Comparison of ENCODE assay signal across 8 cellular contexts in genomic region chr2:170929686-170930050, GRCh38. TPM values are rescaled to one million over a fixed set of nuclear protein-coding genes. Genes with fewer than 3 reads are reported as not detected.
DNase-seq lines count a peak whose midpoint lies in the region; ATAC-seq and TF ChIP-seq lines count a peak whose summit lies in the region.

No MANE protein-coding gene starts in this region.

- WGBS in liver = under 1% methylated on average over 21 of the region's 21 CpGs

- H4K20me1 ChIP-seq in KMS-11 (ENCODE audit: insufficient read depth) = no peaks in the 10 kb centered on the region; the same call in 1 of the 2 replicates

- peaks cover 0 to under 1% (median 0%) of the 10 kb centered on the region in 8 donors for H3K9me3 Mint-ChIP-seq in CD4-positive, alpha-beta memory T cell

- no peaks in the 10 kb centered on the region for H3K9me3 ChIP-seq in CD4-positive, alpha-beta memory T cell (ENCODE audit: control insufficient read depth in 1 of 2, low read length in 2 of 2)
- no peaks in the 10 kb centered on the region for H3K9me3 ChIP-seq in WERI-Rb-1 (ENCODE audit: severe bottlenecking)
- no peaks in the 10 kb centered on the region for H3K9me3 ChIP-seq in liver (ENCODE audit: control insufficient read depth in 4 of 4, low read length in 3 of 4)

- H3K4me2 ChIP-seq in KMS-11 = peak overlapping the region; percentile 89

- peak overlapping the region; percentile 70 to 82 for H3K4me3 ChIP-seq in CD4-positive, alpha-beta memory T cell (ENCODE audit: low read length in 2 of 2)
- H3K4me3 ChIP-seq in KMS-11 (IDR thresholded peaks at IDR 0.05; ENCODE audit: insufficient read depth, low read depth, low read length) (peak overlapping the region; percentile 93), WERI-Rb-1 (ENCODE audit: low read depth, low read length) (peak overlapping the region; percentile 63), liver (ENCODE audit: low read depth in 1 of 3, low read length in 3 of 3) (peak overlapping the region; percentile 80 to 98 (median 87))

- TF ChIP-seq RAD21 in liver (IDR thresholded peaks at IDR 0.05) = no peak

- peaks cover 0 to 25% of the 10 kb centered on the region in 2 donors for H3K36me3 Mint-ChIP-seq in CD4-positive, alpha-beta memory T cell

- peaks cover 54% of the 10 kb centered on the region for H3K79me2 ChIP-seq in KMS-11 (ENCODE audit: insufficient read depth, low read depth)

- H3K36me3 ChIP-seq in CD4-positive, alpha-beta memory T cell (ENCODE audit: insufficient read depth, low read length) = no peaks in the 10 kb centered on the region
- H3K36me3 ChIP-seq in KMS-11 (ENCODE audit: insufficient read depth) (no peaks in the 10 kb centered on the region), WERI-Rb-1 (peaks cover 25% of the 10 kb centered on the region), liver (ENCODE audit: control insufficient read depth in 4 of 4, insufficient read depth in 3 of 4, low read depth in 1 of 4, low read length in 3 of 4) (peaks cover 0 to 3% (median 0%) of the 10 kb centered on the region in 4 donors)

- intact Hi-C loops in CD4-positive, alpha-beta memory T cell (cut with micrococcal nuclease) = loop anchor here (1.0 to 10.0 kb wide), 8 partner anchors 44 to 1347 kb away; partner anchors contain the start of genes CFAP210, DCAF17, DYNC1I2 and PHOSPHO2
- intact Hi-C loops in posterior vena cava (cut with DNase I) = no loop called here

- CTCF ChIA-PET in CD4-positive, alpha-beta memory T cell (lab: Charles Lee; ENCODE audit: partially characterized antibody) = interaction anchor here (0.7 to 4.0 kb wide), 25 partner anchors 8 to 1101 kb away, joined by 3 to 26 read pairs (median 5); partner anchors contain the start of genes DCAF17 and METTL8

- peaks cover 27 to 54% (median 41%) of the 10 kb centered on the region in 4 donors for H3K4me1 Mint-ChIP-seq in CD4-positive, alpha-beta memory T cell

- H3K27ac ChIP-seq in CD4-positive, alpha-beta memory T cell (ENCODE audit: low read depth, low read length) = peak overlapping the region; percentile 89
- H3K27ac ChIP-seq in KMS-11 (peak overlapping the region; percentile 83), WERI-Rb-1 (peak overlapping the region; percentile 96), liver (ENCODE audit: low read depth in 1 of 2, low read length in 2 of 2) (peak overlapping the region; percentile 79 to 93)

- ATAC-seq in GM19463 (IDR thresholded peaks at IDR 0.05; ENCODE audit: unreplicated experiment) = peak; percentile 8

- POLR2A ChIA-PET in CD4-positive, alpha-beta memory T cell (lab: Charles Lee; ENCODE audit: partially characterized antibody) = interaction anchor here (0.6 to 3.8 kb wide), 21 partner anchors 11 to 1532 kb away, joined by 3 to 38 read pairs (median 6); partner anchors contain the start of genes DCAF17, HAT1, METTL8 and SSB

- H3K27me3 ChIP-seq in CD4-positive, alpha-beta memory T cell (ENCODE audit: insufficient read depth, low read length) = no peaks in the 10 kb centered on the region
- H3K27me3 ChIP-seq in KMS-11 (ENCODE audit: insufficient read depth, low read depth) (no peaks in the 10 kb centered on the region), WERI-Rb-1 (ENCODE audit: insufficient read depth, low read depth, severe bottlenecking) (no peaks in the 10 kb centered on the region), liver (ENCODE audit: control insufficient read depth in 4 of 4, insufficient read depth in 4 of 4, low read length in 3 of 4) (no peaks in the 10 kb centered on the region)

- DNase-seq in CD4-positive, alpha-beta memory T cell = peak in 1 of 5 donors; percentile 49
- DNase-seq in WERI-Rb-1 (peak; percentile 68), dermis blood vessel endothelial cell (peak; percentile 61), posterior vena cava (ENCODE audit: low spot score) (no peak)
- DNase-seq in stimulated activated CD4-positive, alpha-beta T cell treated with anti-CD3 and anti-CD28 coated beads, TNF-alpha, amount 100 ng/mL, for 24 hours (ENCODE audit: low read depth in 3 of 3) = peak; percentile 9 to 40 (median 11)

- peak overlapping the region; percentile 93 to 98 (median 97) for H3K27ac Mint-ChIP-seq in CD4-positive, alpha-beta memory T cell

- H2AFZ ChIP-seq in KMS-11 (ENCODE audit: low read depth) = peak overlapping the region; percentile 65

- TF ChIP-seq CTCF in KMS-11 (conservative IDR thresholded peaks at IDR 0.05; ENCODE audit: low read depth, low read length) = no peak
- TF ChIP-seq CTCF in WERI-Rb-1 (IDR thresholded peaks at IDR 0.05; ENCODE audit: low read depth, low read length) = no peak
- no peak for TF ChIP-seq CTCF in liver (IDR thresholded peaks at IDR 0.05; ENCODE audit: low read depth, low read length, missing input control)

- H3K4me1 ChIP-seq in CD4-positive, alpha-beta memory T cell (ENCODE audit: insufficient read depth, low read length) = peaks cover 43% of the 10 kb centered on the region
- peaks cover 31% of the 10 kb centered on the region for H3K4me1 ChIP-seq in KMS-11 (ENCODE audit: low read depth, poor library complexity, severe bottlenecking)
- peaks cover 3 to 35% (median 22%) of the 10 kb centered on the region in 4 donors for H3K4me1 ChIP-seq in liver (ENCODE audit: control insufficient read depth in 4 of 4, insufficient read depth in 4 of 4, low read length in 3 of 4)

- H3K9ac ChIP-seq in KMS-11 (peak overlapping the region; percentile 96), liver (ENCODE audit: low read depth in 1 of 2, low read length in 2 of 2) (peak overlapping the region; percentile 82 to 91)

- peak overlapping the region; percentile 93 to 99 (median 96) for H3K4me3 Mint-ChIP-seq in CD4-positive, alpha-beta memory T cell

- no peaks in the 10 kb centered on the region for H3K27me3 Mint-ChIP-seq in CD4-positive, alpha-beta memory T cell

TF ChIP-seq in liver, 16 proteins besides CTCF, POLR2A, EP300 and RAD21:
- TF ChIP-seq RXRA (IDR thresholded peaks at IDR 0.05) = no peak
- no peak for TF ChIP-seq NR2F2 (IDR thresholded peaks at IDR 0.05)
- TF ChIP-seq, protein P1, sequence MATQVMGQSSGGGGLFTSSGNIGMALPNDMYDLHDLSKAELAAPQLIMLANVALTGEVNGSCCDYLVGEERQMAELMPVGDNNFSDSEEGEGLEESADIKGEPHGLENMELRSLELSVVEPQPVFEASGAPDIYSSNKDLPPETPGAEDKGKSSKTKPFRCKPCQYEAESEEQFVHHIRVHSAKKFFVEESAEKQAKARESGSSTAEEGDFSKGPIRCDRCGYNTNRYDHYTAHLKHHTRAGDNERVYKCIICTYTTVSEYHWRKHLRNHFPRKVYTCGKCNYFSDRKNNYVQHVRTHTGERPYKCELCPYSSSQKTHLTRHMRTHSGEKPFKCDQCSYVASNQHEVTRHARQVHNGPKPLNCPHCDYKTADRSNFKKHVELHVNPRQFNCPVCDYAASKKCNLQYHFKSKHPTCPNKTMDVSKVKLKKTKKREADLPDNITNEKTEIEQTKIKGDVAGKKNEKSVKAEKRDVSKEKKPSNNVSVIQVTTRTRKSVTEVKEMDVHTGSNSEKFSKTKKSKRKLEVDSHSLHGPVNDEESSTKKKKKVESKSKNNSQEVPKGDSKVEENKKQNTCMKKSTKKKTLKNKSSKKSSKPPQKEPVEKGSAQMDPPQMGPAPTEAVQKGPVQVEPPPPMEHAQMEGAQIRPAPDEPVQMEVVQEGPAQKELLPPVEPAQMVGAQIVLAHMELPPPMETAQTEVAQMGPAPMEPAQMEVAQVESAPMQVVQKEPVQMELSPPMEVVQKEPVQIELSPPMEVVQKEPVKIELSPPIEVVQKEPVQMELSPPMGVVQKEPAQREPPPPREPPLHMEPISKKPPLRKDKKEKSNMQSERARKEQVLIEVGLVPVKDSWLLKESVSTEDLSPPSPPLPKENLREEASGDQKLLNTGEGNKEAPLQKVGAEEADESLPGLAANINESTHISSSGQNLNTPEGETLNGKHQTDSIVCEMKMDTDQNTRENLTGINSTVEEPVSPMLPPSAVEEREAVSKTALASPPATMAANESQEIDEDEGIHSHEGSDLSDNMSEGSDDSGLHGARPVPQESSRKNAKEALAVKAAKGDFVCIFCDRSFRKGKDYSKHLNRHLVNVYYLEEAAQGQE (IDR thresholded peaks at IDR 0.05) = no peak
- TF ChIP-seq HNF4A (conservative IDR thresholded peaks at IDR 0.05) = no peak
- TF ChIP-seq, protein P2, sequence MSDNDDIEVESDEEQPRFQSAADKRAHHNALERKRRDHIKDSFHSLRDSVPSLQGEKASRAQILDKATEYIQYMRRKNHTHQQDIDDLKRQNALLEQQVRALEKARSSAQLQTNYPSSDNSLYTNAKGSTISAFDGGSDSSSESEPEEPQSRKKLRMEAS (IDR thresholded peaks at IDR 0.05) = no peak
- TF ChIP-seq EGR1 (IDR thresholded peaks at IDR 0.05; ENCODE audit: low read depth in 2 of 2) = no peak
- TF ChIP-seq, protein P3, sequence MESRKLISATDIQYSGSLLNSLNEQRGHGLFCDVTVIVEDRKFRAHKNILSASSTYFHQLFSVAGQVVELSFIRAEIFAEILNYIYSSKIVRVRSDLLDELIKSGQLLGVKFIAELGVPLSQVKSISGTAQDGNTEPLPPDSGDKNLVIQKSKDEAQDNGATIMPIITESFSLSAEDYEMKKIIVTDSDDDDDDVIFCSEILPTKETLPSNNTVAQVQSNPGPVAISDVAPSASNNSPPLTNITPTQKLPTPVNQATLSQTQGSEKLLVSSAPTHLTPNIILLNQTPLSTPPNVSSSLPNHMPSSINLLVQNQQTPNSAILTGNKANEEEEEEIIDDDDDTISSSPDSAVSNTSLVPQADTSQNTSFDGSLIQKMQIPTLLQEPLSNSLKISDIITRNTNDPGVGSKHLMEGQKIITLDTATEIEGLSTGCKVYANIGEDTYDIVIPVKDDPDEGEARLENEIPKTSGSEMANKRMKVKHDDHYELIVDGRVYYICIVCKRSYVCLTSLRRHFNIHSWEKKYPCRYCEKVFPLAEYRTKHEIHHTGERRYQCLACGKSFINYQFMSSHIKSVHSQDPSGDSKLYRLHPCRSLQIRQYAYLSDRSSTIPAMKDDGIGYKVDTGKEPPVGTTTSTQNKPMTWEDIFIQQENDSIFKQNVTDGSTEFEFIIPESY (IDR thresholded peaks at IDR 0.05) = no peak
- no peak for TF ChIP-seq HNF4G (IDR thresholded peaks at IDR 0.05)
- no peak for TF ChIP-seq SP1 (IDR thresholded peaks at IDR 0.05)
- no peak for TF ChIP-seq YY1 (IDR thresholded peaks at IDR 0.05)
- TF ChIP-seq GABPA (IDR thresholded peaks at IDR 0.05 in 1 of 2, conservative IDR thresholded peaks at IDR 0.05 in 1 of 2) = no peak
- no peak for TF ChIP-seq JUND (IDR thresholded peaks at IDR 0.05)
- TF ChIP-seq, protein P4, sequence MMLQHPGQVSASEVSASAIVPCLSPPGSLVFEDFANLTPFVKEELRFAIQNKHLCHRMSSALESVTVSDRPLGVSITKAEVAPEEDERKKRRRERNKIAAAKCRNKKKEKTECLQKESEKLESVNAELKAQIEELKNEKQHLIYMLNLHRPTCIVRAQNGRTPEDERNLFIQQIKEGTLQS (IDR thresholded peaks at IDR 0.05) = no peak
- no peak for TF ChIP-seq FOXA2 (IDR thresholded peaks at IDR 0.05)
- no peak for TF ChIP-seq TAF1 (conservative IDR thresholded peaks at IDR 0.05)
- no peak for TF ChIP-seq FOXA1 (IDR thresholded peaks at IDR 0.05)

RNA-seq across cellular contexts. Expression of gene GORASP2, which starts 0.6 kb away (rescaled TPM):
- 10 to 100 TPM; 82.4 to 83.2 TPM for total RNA-seq in CD4-positive, alpha-beta memory T cell
- 100 to 1,000 TPM; 111 to 116 TPM for polyA plus RNA-seq in CD4-positive, alpha-beta memory T cell
- total RNA-seq in dermis blood vessel endothelial cell = 22.0 and 30.3 TPM in 2 replicates
- total RNA-seq in liver = 10 to 100 TPM; 12.5 to 31.6 TPM
- 10 to 100 TPM; 28.2 to 40.1 TPM for polyA plus RNA-seq in liver
- 10 to 100 TPM; 62.3 to 67.4 TPM for total RNA-seq in posterior vena cava
